1 cellular context compared by ENCODE assay signal in genomic region chr14:58297762-58298476, GRCh38.
A peak's percentile ranks its signal among the peaks of the same experiment; 100 is the strongest.
TF ChIP-seq lines count a peak whose summit lies in the region.

No MANE protein-coding gene starts in this region.

TF ChIP-seq in HEK293, 187 proteins besides CTCF, POLR2A, EP300 and RAD21 (continued from another document and continues in another):
- TF ChIP-seq ZNF768 (tag by site-specific recombination; IDR thresholded peaks at IDR 0.05): no peak
- TF ChIP-seq HOXC10 (CRISPR knock-in tag; IDR thresholded peaks at IDR 0.05): no peak
- no peak for TF ChIP-seq ZNF138 (tag by site-specific recombination; IDR thresholded peaks at IDR 0.05; ENCODE audit: borderline replicate concordance)
- TF ChIP-seq ZSCAN23 (tag by site-specific recombination; IDR thresholded peaks at IDR 0.05): no peak
- TF ChIP-seq MYNN (tag by site-specific recombination; IDR thresholded peaks at IDR 0.05; ENCODE audit: borderline replicate concordance): no peak
- TF ChIP-seq AEBP2 (tag by site-specific recombination; IDR thresholded peaks at IDR 0.05; ENCODE audit: borderline replicate concordance): no peak
- TF ChIP-seq ZNF2 (tag by site-specific recombination; IDR thresholded peaks at IDR 0.05): 0 out of 2 replicates have a peak, but pooled peaks have one; percentile 31
- no peak for TF ChIP-seq GFI1B (tag by site-specific recombination; IDR thresholded peaks at IDR 0.05)
- TF ChIP-seq ZNF416 (tag by site-specific recombination; IDR thresholded peaks at IDR 0.05): no peak
- TF ChIP-seq ZNF645 (tag by site-specific recombination; IDR thresholded peaks at IDR 0.05): no peak
- no peak for TF ChIP-seq ZNF341 (tag by site-specific recombination; IDR thresholded peaks at IDR 0.05; ENCODE audit: low read depth)
- no peak for TF ChIP-seq OVOL3 (tag by site-specific recombination; IDR thresholded peaks at IDR 0.05)
- TF ChIP-seq ZNF776 (tag by site-specific recombination; IDR thresholded peaks at IDR 0.05; ENCODE audit: borderline replicate concordance): no peak
- peak; percentile 74; the same call in 1 of the 2 replicates for TF ChIP-seq KLF8 (tag by site-specific recombination; IDR thresholded peaks at IDR 0.05)
- TF ChIP-seq ZNF433 (tag by site-specific recombination; IDR thresholded peaks at IDR 0.05; ENCODE audit: low read depth): no peak
- no peak for TF ChIP-seq SALL2 (tag by site-specific recombination; IDR thresholded peaks at IDR 0.05; ENCODE audit: borderline replicate concordance)
- peak; percentile 67; the same call in 1 of the 2 replicates for TF ChIP-seq ZNF76 (tag by site-specific recombination; IDR thresholded peaks at IDR 0.05; ENCODE audit: borderline replicate concordance, low read depth)
- no peak for TF ChIP-seq EGR2 (tag by site-specific recombination; IDR thresholded peaks at IDR 0.05; ENCODE audit: low read depth)
- TF ChIP-seq ZNF791 (tag by site-specific recombination; IDR thresholded peaks at IDR 0.05): no peak
- no peak for TF ChIP-seq ZNF266 (tag by site-specific recombination; IDR thresholded peaks at IDR 0.05; ENCODE audit: low read depth)
- TF ChIP-seq ZNF660 (tag by site-specific recombination; IDR thresholded peaks at IDR 0.05): peak; percentile 37; the same call in 1 of the 2 replicates
- TF ChIP-seq BCL11A (tag by site-specific recombination; IDR thresholded peaks at IDR 0.05; ENCODE audit: low read depth): no peak
- peak; percentile 76 for TF ChIP-seq PATZ1 (tag by site-specific recombination; IDR thresholded peaks at IDR 0.05)
- no peak for TF ChIP-seq BCL6B (tag by site-specific recombination; IDR thresholded peaks at IDR 0.05)
- TF ChIP-seq ZNF558 (tag by site-specific recombination; IDR thresholded peaks at IDR 0.05): no peak
- TF ChIP-seq ZNF48 (tag by site-specific recombination; IDR thresholded peaks at IDR 0.05): no peak
- TF ChIP-seq ZNF707 (tag by site-specific recombination; IDR thresholded peaks at IDR 0.05): no peak
- no peak for TF ChIP-seq ZNF777 (tag by site-specific recombination; IDR thresholded peaks at IDR 0.05; ENCODE audit: borderline replicate concordance)
- no peak for TF ChIP-seq ZNF221 (tag by site-specific recombination; IDR thresholded peaks at IDR 0.05; ENCODE audit: borderline replicate concordance)
- peak; percentile 92 for TF ChIP-seq SP2 (tag by site-specific recombination; IDR thresholded peaks at IDR 0.05)
- TF ChIP-seq ZFHX2 (tag by site-specific recombination; conservative IDR thresholded peaks at IDR 0.05): 0 out of 2 replicates have a peak, but pooled peaks have one; percentile 11
- TF ChIP-seq HOXA7 (CRISPR knock-in tag; IDR thresholded peaks at IDR 0.05; ENCODE audit: borderline replicate concordance): no peak
- TF ChIP-seq ZNF19 (tag by site-specific recombination; IDR thresholded peaks at IDR 0.05; ENCODE audit: low read depth): no peak
- TF ChIP-seq ZNF473 (tag by site-specific recombination; IDR thresholded peaks at IDR 0.05): no peak
- no peak for TF ChIP-seq ZNF658 (tag by site-specific recombination; IDR thresholded peaks at IDR 0.05)
- TF ChIP-seq KLF9 (tag by site-specific recombination; IDR thresholded peaks at IDR 0.05; ENCODE audit: low read depth): peak; percentile 76
- TF ChIP-seq ZFP69B (tag by site-specific recombination; IDR thresholded peaks at IDR 0.05): 0 out of 2 replicates have a peak, but pooled peaks have one; percentile 19
- TF ChIP-seq ZBTB6 (tag by site-specific recombination; IDR thresholded peaks at IDR 0.05): peak; percentile 94
- TF ChIP-seq ZNF423 (tag by site-specific recombination; IDR thresholded peaks at IDR 0.05): no peak
- TF ChIP-seq ZNF239 (tag by site-specific recombination; IDR thresholded peaks at IDR 0.05): no peak
- TF ChIP-seq ZNF211 (tag by site-specific recombination; IDR thresholded peaks at IDR 0.05; ENCODE audit: low read depth): no peak
- no peak for TF ChIP-seq ZNF555 (tag by site-specific recombination; conservative IDR thresholded peaks at IDR 0.05)
- TF ChIP-seq ZBTB26 (tag by site-specific recombination; optimal IDR thresholded peaks at IDR 0.05): no peak
- no peak for TF ChIP-seq ZNF214 (tag by site-specific recombination; IDR thresholded peaks at IDR 0.05; ENCODE audit: borderline replicate concordance)
- peak; percentile 81 for TF ChIP-seq ZSCAN30 (tag by site-specific recombination; IDR thresholded peaks at IDR 0.05)
- TF ChIP-seq ZNF670 (tag by site-specific recombination; IDR thresholded peaks at IDR 0.05; ENCODE audit: low read depth): no peak
- no peak for TF ChIP-seq ZNF560 (tag by site-specific recombination; IDR thresholded peaks at IDR 0.05; ENCODE audit: borderline replicate concordance)
- no peak for TF ChIP-seq PRDM4 (tag by site-specific recombination; IDR thresholded peaks at IDR 0.05)
- TF ChIP-seq SP3 (tag by site-specific recombination; IDR thresholded peaks at IDR 0.05): peak; percentile 70; the same call in 1 of the 2 replicates
- TF ChIP-seq ZBTB1 (tag by site-specific recombination; IDR thresholded peaks at IDR 0.05): no peak
- TF ChIP-seq SCRT2 (tag by site-specific recombination; IDR thresholded peaks at IDR 0.05): no peak
- TF ChIP-seq ZNF292 (tag by site-specific recombination; IDR thresholded peaks at IDR 0.05; ENCODE audit: borderline replicate concordance, low read depth): no peak
- TF ChIP-seq ZNF626 (tag by site-specific recombination; IDR thresholded peaks at IDR 0.05): no peak
- TF ChIP-seq PRDM1 (tag by site-specific recombination; IDR thresholded peaks at IDR 0.05): no peak
- TF ChIP-seq ZNF596 (tag by site-specific recombination; IDR thresholded peaks at IDR 0.05): no peak
- TF ChIP-seq ZNF311 (tag by site-specific recombination; IDR thresholded peaks at IDR 0.05; ENCODE audit: borderline replicate concordance): no peak
- no peak for TF ChIP-seq ZBTB21 (tag by site-specific recombination; IDR thresholded peaks at IDR 0.05)
- TF ChIP-seq ZNF530 (tag by site-specific recombination; IDR thresholded peaks at IDR 0.05; ENCODE audit: low read depth): no peak
- no peak for TF ChIP-seq PRDM6 (tag by site-specific recombination; IDR thresholded peaks at IDR 0.05)
